16 cellular contexts compared by ENCODE assay signal in genomic region chr1:53919675-53920066, GRCh38. TPM values are rescaled to one million over a fixed set of nuclear protein-coding genes. Genes with fewer than 3 reads are reported as not detected.
A peak's percentile ranks its signal among the peaks of the same experiment; 100 is the strongest.
DNase-seq lines count a peak whose midpoint lies in the region; ATAC-seq and TF ChIP-seq lines count a peak whose summit lies in the region.
"Had no signal": no experiment of that assay in that cellular context is flagged by ENCODE, and none has a peak within 500 bp of the region (broad histone marks: within the 10 kb centered on the region; RNA-seq: fewer than 3 reads in every experiment).

No MANE protein-coding gene starts in this region.

- CTCF ChIA-PET in CD4-positive, alpha-beta memory T cell (lab: Charles Lee; ENCODE audit: partially characterized antibody): no interaction called here
- CTCF ChIA-PET in IMR-90 (lab: Yijun Ruan, JAX): interaction anchor here (0.5 to 0.7 kb wide), 2 partner anchors 142 to 407 kb away, joined by 3 to 4 read pairs; no protein-coding TSS in a partner anchor

- H3K27me3 Mint-ChIP-seq in CD4-positive, alpha-beta memory T cell: no peaks in the 10 kb centered on the region
- H3K27me3 Mint-ChIP-seq in activated T-cell treated with anti-CD3 and anti-CD28 coated beads, Interleukin-2, amount 50 U/mL, for 72 hours (ENCODE audit: low read depth): no peaks in the 10 kb centered on the region
- H3K27me3 Mint-ChIP-seq: activated B cell treated with CpG ODN at 0.5 μM for 24 hours had no signal

- H4K20me1 ChIP-seq in IMR-90 (ENCODE audit: insufficient read depth, low read length): no peaks in the 10 kb centered on the region

- no peak overlapping the region for H3K9ac ChIP-seq in IMR-90 (ENCODE audit: low read depth, low read length)

- no peak overlapping the region for H2AK9ac ChIP-seq in IMR-90 (replicated peaks; ENCODE audit: low read depth, low read length, poor library complexity)

- H3K36me3 ChIP-seq in CD4-positive, alpha-beta memory T cell (ENCODE audit: insufficient read depth, low read length): peaks cover 13% of the 10 kb centered on the region
- peaks cover 15% of the 10 kb centered on the region for H3K36me3 ChIP-seq in IMR-90 (ENCODE audit: control insufficient read depth, insufficient read depth, low read length)
- no peaks in the 10 kb centered on the region for H3K36me3 ChIP-seq in ovary

- H2BK5ac ChIP-seq in IMR-90 (ENCODE audit: low read depth, low read length, poor library complexity, severe bottlenecking): peak overlapping the region; percentile 82

- no peak overlapping the region for H2BK120ac ChIP-seq in IMR-90 (ENCODE audit: low read depth, low read length)

- dilution Hi-C loops in IMR-90 (cut with HindIII; ENCODE audit: low sequenced_read_pairs, unreplicated experiment): no loop called here

- no peaks in the 10 kb centered on the region; a peak in 1 of 4 replicates for H3K79me1 ChIP-seq in IMR-90 (ENCODE audit: low read depth in 1 of 2, low read length in 2 of 2)

- peaks cover 30 to 34% of the 10 kb centered on the region in 2 donors for H3K36me3 Mint-ChIP-seq in CD4-positive, alpha-beta memory T cell
- H3K36me3 Mint-ChIP-seq in activated T-cell treated with anti-CD3 and anti-CD28 coated beads, Interleukin-2, amount 50 U/mL, for 72 hours (ENCODE audit: insufficient read depth in 2 of 2): peaks cover 0 to 13% of the 10 kb centered on the region in 2 donors

- H2AK5ac ChIP-seq in IMR-90 (ENCODE audit: low read depth, low read length): no peak overlapping the region

- H4K91ac ChIP-seq in IMR-90 (ENCODE audit: insufficient read depth, low read depth, low read length): no peak overlapping the region

- H3K9me3 Mint-ChIP-seq in CD4-positive, alpha-beta memory T cell: no peaks in the 10 kb centered on the region
- H3K9me3 Mint-ChIP-seq in activated T-cell treated with anti-CD3 and anti-CD28 coated beads, Interleukin-2, amount 50 U/mL, for 72 hours: no peaks in the 10 kb centered on the region
- H3K9me3 Mint-ChIP-seq: activated B cell treated with CpG ODN at 0.5 μM for 24 hours had no signal

- no peak overlapping the region for H3K4me3 Mint-ChIP-seq in CD4-positive, alpha-beta memory T cell
- peak overlapping the region; percentile 63 to 64 for H3K4me3 Mint-ChIP-seq in activated T-cell treated with anti-CD3 and anti-CD28 coated beads, Interleukin-2, amount 50 U/mL, for 72 hours
- H3K4me3 Mint-ChIP-seq: activated B cell treated with CpG ODN at 0.5 μM for 24 hours had no signal

- no peak for TF ChIP-seq RAD21 in IMR-90 (IDR thresholded peaks at IDR 0.05; ENCODE audit: low read length)

- no peak for TF ChIP-seq POLR2A in IMR-90 (IDR thresholded peaks at IDR 0.05; ENCODE audit: low read depth, low read length)
- no peak for TF ChIP-seq POLR2A in ovary (IDR thresholded peaks at IDR 0.05)

- no peak for ATAC-seq in IMR-90 (ENCODE audit: low read depth)
- ATAC-seq in activated T-cell treated with anti-CD3 and anti-CD28 coated beads, Interleukin-2, amount 50 U/mL, for 72 hours (replicated peaks in 1 of 2): peak; percentile 88 to 92
- no peak for ATAC-seq in HG03280 (IDR thresholded peaks at IDR 0.05; ENCODE audit: unreplicated experiment)
- ATAC-seq in HG03521 (IDR thresholded peaks at IDR 0.05; ENCODE audit: unreplicated experiment): no peak
- ATAC-seq: heart left ventricle had no signal

- WGBS in IMR-90 (ENCODE audit: extremely low coverage in 2 of 2, insufficient read length in 1 of 2), 2 experiments: no CpG with 5 or more reads among the region's 3 CpGs
- WGBS in ovary, 3 donors: 93 to 96% (median 94%) methylated on average over 3 of the region's 3 CpGs

- no peak for TF ChIP-seq EP300 in ovary (IDR thresholded peaks at IDR 0.05)

- in situ Hi-C loops in IMR-90 (cut with MboI; ENCODE audit: low sequenced_read_pairs): no loop called here

- H3K23ac ChIP-seq in IMR-90 (ENCODE audit: low read depth, low read length): no peak overlapping the region

- H3K27ac Mint-ChIP-seq in CD4-positive, alpha-beta memory T cell: peak overlapping the region; percentile 29 to 88 (median 71)
- H3K27ac Mint-ChIP-seq in activated T-cell treated with anti-CD3 and anti-CD28 coated beads, Interleukin-2, amount 50 U/mL, for 72 hours: peak overlapping the region; percentile 92
- H3K27ac Mint-ChIP-seq: activated B cell treated with CpG ODN at 0.5 μM for 24 hours had no signal

- no peaks in the 10 kb centered on the region for H3K9me1 ChIP-seq in IMR-90 (ENCODE audit: insufficient read depth, low read length)

- intact Hi-C loops in CD4-positive, alpha-beta memory T cell (cut with micrococcal nuclease): no loop called here
- intact Hi-C loops in IMR-90 (cut with micrococcal nuclease): no loop called here
- intact Hi-C loops in ovary (cut with DNase I): no loop called here

- H3K4me1 Mint-ChIP-seq in CD4-positive, alpha-beta memory T cell: peaks cover 17 to 32% (median 22%) of the 10 kb centered on the region in 4 donors
- H3K4me1 Mint-ChIP-seq in activated T-cell treated with anti-CD3 and anti-CD28 coated beads, Interleukin-2, amount 50 U/mL, for 72 hours (ENCODE audit: low read depth): peaks cover 39% of the 10 kb centered on the region
- H3K4me1 Mint-ChIP-seq: activated B cell treated with CpG ODN at 0.5 μM for 24 hours had no signal

- peaks cover 16% of the 10 kb centered on the region for H3K4me1 ChIP-seq in CD4-positive, alpha-beta memory T cell (ENCODE audit: insufficient read depth, low read length)
- no peaks in the 10 kb centered on the region for H3K4me1 ChIP-seq in IMR-90 (ENCODE audit: control insufficient read depth, insufficient read depth, low read length)
- H3K4me1 ChIP-seq in ovary (ENCODE audit: insufficient read depth): no peaks in the 10 kb centered on the region

- H3K4ac ChIP-seq in IMR-90 (ENCODE audit: low read depth, low read length): no peak overlapping the region

- H3K9me3 ChIP-seq in CD4-positive, alpha-beta memory T cell (ENCODE audit: control insufficient read depth in 1 of 2, low read length in 2 of 2): no peaks in the 10 kb centered on the region
- H3K9me3 ChIP-seq in IMR-90 (ENCODE audit: control insufficient read depth, insufficient read depth, low read length) (no peaks in the 10 kb centered on the region), ovary (no peaks in the 10 kb centered on the region)
- H3K9me3 ChIP-seq: heart left ventricle had no signal

- no peak overlapping the region for H3K56ac ChIP-seq in IMR-90 (ENCODE audit: extremely low read depth, insufficient read depth, low read length)

- TF ChIP-seq CTCF in IMR-90 (conservative IDR thresholded peaks at IDR 0.05; ENCODE audit: low read depth, low read length) (no peak), ovary (IDR thresholded peaks at IDR 0.05) (no peak)

- H3K14ac ChIP-seq in IMR-90 (replicated peaks; ENCODE audit: low read depth, low read length): no peak overlapping the region

- H4K8ac ChIP-seq in IMR-90 (ENCODE audit: low read depth in 2 of 2, low read length in 2 of 2): no peak overlapping the region

- H3K27me3 ChIP-seq in CD4-positive, alpha-beta memory T cell (ENCODE audit: insufficient read depth, low read length): no peaks in the 10 kb centered on the region
- H3K27me3 ChIP-seq in IMR-90 (ENCODE audit: control insufficient read depth, insufficient read depth, low read length) (no peaks in the 10 kb centered on the region), ovary (no peaks in the 10 kb centered on the region)
- H3K27me3 ChIP-seq: heart left ventricle had no signal

- H3K4me2 ChIP-seq in IMR-90 (ENCODE audit: low read depth, low read length): no peak overlapping the region

- no peak for DNase-seq in CD4-positive, alpha-beta memory T cell
- peak; percentile 29 for DNase-seq in IMR-90
- DNase-seq in activated T-cell treated with anti-CD3 and anti-CD28 coated beads, Interleukin-2, amount 50 U/mL, for 72 hours: peak in 1 of 2 donors; percentile 44
- peak; percentile 51 for DNase-seq in iris pigment epithelial cell (ENCODE audit: low read depth)
- DNase-seq in ovary: no peak
- no peak for DNase-seq in NCI-H1694 (lab: John Stamatoyannopoulos, UW)
- DNase-seq: activated B cell treated with CpG ODN at 0.5 μM for 24 hours, C1 segment of cervical spinal cord, heart left ventricle, NCI-H446 treated with DMSO at 0.1 percent for 48 hours, occipital lobe, SHP77 had no signal

- POLR2A ChIA-PET in CD4-positive, alpha-beta memory T cell (lab: Charles Lee; ENCODE audit: partially characterized antibody): no interaction called here
- POLR2A ChIA-PET in IMR-90 (lab: Charles Lee; ENCODE audit: unreplicated experiment): no interaction called here

- no peak overlapping the region for H3K4me3 ChIP-seq in CD4-positive, alpha-beta memory T cell (ENCODE audit: low read length in 2 of 2)
- H3K4me3 ChIP-seq in IMR-90 (ENCODE audit: insufficient read depth, low read depth, low read length): no peak overlapping the region
- no peak overlapping the region for H3K4me3 ChIP-seq in ovary
- H3K4me3 ChIP-seq: heart left ventricle had no signal

- no peak overlapping the region for H2AFZ ChIP-seq in IMR-90 (replicated peaks; ENCODE audit: low read length, poor library complexity)

- H3K18ac ChIP-seq in IMR-90 (ENCODE audit: low read depth, low read length): peak overlapping the region; percentile 51; the same call in 1 of the 2 replicates

- H2BK15ac ChIP-seq in IMR-90 (ENCODE audit: low read depth, low read length): no peak overlapping the region

- no peak overlapping the region for H4K5ac ChIP-seq in IMR-90 (ENCODE audit: low read depth, low read length)

- no peak overlapping the region for H3K27ac ChIP-seq in CD4-positive, alpha-beta memory T cell (ENCODE audit: low read depth, low read length)
- H3K27ac ChIP-seq in IMR-90 (ENCODE audit: insufficient read depth, low read length) (no peak overlapping the region), ovary (no peak overlapping the region)
- H3K27ac ChIP-seq: heart left ventricle had no signal

- no peak overlapping the region for H2BK20ac ChIP-seq in IMR-90 (ENCODE audit: low read depth, low read length)

- no TSS peak for BruUV-seq in IMR-90 (replicated peaks; lab: Mats Ljungman, UMichigan)

RNA-seq across cellular contexts. Expression of gene DIO1, which starts 25.7 kb away (rescaled TPM):
- not detected for total RNA-seq in CD4-positive, alpha-beta memory T cell
- polyA plus RNA-seq in CD4-positive, alpha-beta memory T cell: not detected
- not detected in 2 replicates for total RNA-seq in IMR-90 (2012; rRNA removed)
- polyA plus RNA-seq in IMR-90 (2012; rRNA removed): not detected in 2 replicates
- polyA plus RNA-seq in IMR-90 (2012; cell fraction: cytosol; rRNA removed): not detected in 2 replicates
- polyA plus RNA-seq in IMR-90 (2012; cell fraction: nucleus; rRNA removed; ENCODE audit: low replicate concordance): not detected in 2 replicates
- total RNA-seq in activated T-cell treated with anti-CD3 and anti-CD28 coated beads, Interleukin-2, amount 50 U/mL, for 72 hours: not detected
- under 1 TPM in 1 of 7 donors, not detected in 6; 0.46 TPM for total RNA-seq in ovary
- polyA plus RNA-seq in ovary: not detected
- total RNA-seq: activated B cell treated with CpG ODN at 0.5 μM for 24 hours, heart left ventricle, lower leg skin, occipital lobe, subcutaneous adipose tissue had no signal
- polyA plus RNA-seq: heart left ventricle had no signal

RNA-seq across cellular contexts. Expression of gene IFT25, which starts 25.8 kb away (rescaled TPM):
- total RNA-seq in CD4-positive, alpha-beta memory T cell: 10 to 100 TPM; 47.2 to 50.3 TPM
- polyA plus RNA-seq in CD4-positive, alpha-beta memory T cell: 10 to 100 TPM; 45.5 to 65.4 TPM
- total RNA-seq in IMR-90 (2012; rRNA removed) (9.1 and 30.0 TPM in 2 replicates), ovary (10 to 100 TPM; 24.2 to 39.3 (median 28.5) TPM)
- polyA plus RNA-seq in IMR-90 (2012; rRNA removed) (32.4 and 38.0 TPM in 2 replicates), ovary (10 to 100 TPM; 27.6 to 39.4 TPM)
- polyA plus RNA-seq in IMR-90 (2012; cell fraction: cytosol; rRNA removed): 2.9 and 8.6 TPM in 2 replicates
- polyA plus RNA-seq in IMR-90 (2012; cell fraction: nucleus; rRNA removed; ENCODE audit: low replicate concordance): 1.4 and 17.9 TPM in 2 replicates
- 10 to 100 TPM; 59.6 to 68.3 TPM for total RNA-seq in activated T-cell treated with anti-CD3 and anti-CD28 coated beads, Interleukin-2, amount 50 U/mL, for 72 hours

RNA-seq across cellular contexts. Expression of gene LRRC42, which starts 26.5 kb away (rescaled TPM):
- total RNA-seq in CD4-positive, alpha-beta memory T cell: 1 to 10 TPM; 7.3 to 8.7 TPM
- polyA plus RNA-seq in CD4-positive, alpha-beta memory T cell: 1 to 10 TPM; 4.7 to 8.4 TPM
- total RNA-seq in IMR-90 (2012; rRNA removed): 33.3 and 47.5 TPM in 2 replicates
- 38.6 and 39.9 TPM in 2 replicates for polyA plus RNA-seq in IMR-90 (2012; rRNA removed)
- polyA plus RNA-seq in IMR-90 (2012; cell fraction: cytosol; rRNA removed): 22.7 and 24.5 TPM in 2 replicates
- polyA plus RNA-seq in IMR-90 (2012; cell fraction: nucleus; rRNA removed; ENCODE audit: low replicate concordance): 11.2 and 23.1 TPM in 2 replicates
- 10 to 100 TPM; 39.0 to 40.3 TPM for total RNA-seq in activated T-cell treated with anti-CD3 and anti-CD28 coated beads, Interleukin-2, amount 50 U/mL, for 72 hours
- 10 to 100 TPM; 14.5 to 29.1 (median 20.8) TPM for total RNA-seq in ovary
- 10 to 100 TPM; 17.1 to 22.3 TPM for polyA plus RNA-seq in ovary

RNA-seq across cellular contexts. Expression of gene YIPF1, which starts 30.1 kb away (rescaled TPM):
- total RNA-seq in CD4-positive, alpha-beta memory T cell: 10 to 100 TPM; 14.8 to 15.2 TPM
- polyA plus RNA-seq in CD4-positive, alpha-beta memory T cell: 10 to 100 TPM; 25.2 to 30.5 TPM
- total RNA-seq in IMR-90 (2012; rRNA removed): 28.9 and 35.3 TPM in 2 replicates
- 22.2 and 23.7 TPM in 2 replicates for polyA plus RNA-seq in IMR-90 (2012; rRNA removed)
- polyA plus RNA-seq in IMR-90 (2012; cell fraction: cytosol; rRNA removed): 9.2 and 17.1 TPM in 2 replicates
- 4.9 and 20.7 TPM in 2 replicates for polyA plus RNA-seq in IMR-90 (2012; cell fraction: nucleus; rRNA removed; ENCODE audit: low replicate concordance)
- 10 to 100 TPM; 33.7 to 48.5 TPM for total RNA-seq in activated T-cell treated with anti-CD3 and anti-CD28 coated beads, Interleukin-2, amount 50 U/mL, for 72 hours
- 10 to 100 TPM; 11.5 to 20.9 (median 18.3) TPM for total RNA-seq in ovary
- 10 to 100 TPM; 14.6 to 47.8 TPM for polyA plus RNA-seq in ovary

Comparison
In these comparisons a context has a peak if more than half of its experiments do, and no peak if none do; other contexts are left out.
1. DNase-seq: peak in IMR-90 (single experiment) and iris pigment epithelial cell (single experiment); none in CD4-positive, alpha-beta memory T cell (0 of 5), ovary (0 of 5) and NCI-H1694 (single experiment).
2. H3K4me3 Mint-ChIP-seq: peak in activated T-cell treated with anti-CD3 and anti-CD28 coated beads, Interleukin-2, amount 50 U/mL, for 72 hours (2 of 2); none in CD4-positive, alpha-beta memory T cell (0 of 8).
3. ATAC-seq: peak in activated T-cell treated with anti-CD3 and anti-CD28 coated beads, Interleukin-2, amount 50 U/mL, for 72 hours (2 of 2); none in IMR-90 (single experiment), HG03280 (single experiment) and HG03521 (single experiment).